In the genomic region with DNA sequence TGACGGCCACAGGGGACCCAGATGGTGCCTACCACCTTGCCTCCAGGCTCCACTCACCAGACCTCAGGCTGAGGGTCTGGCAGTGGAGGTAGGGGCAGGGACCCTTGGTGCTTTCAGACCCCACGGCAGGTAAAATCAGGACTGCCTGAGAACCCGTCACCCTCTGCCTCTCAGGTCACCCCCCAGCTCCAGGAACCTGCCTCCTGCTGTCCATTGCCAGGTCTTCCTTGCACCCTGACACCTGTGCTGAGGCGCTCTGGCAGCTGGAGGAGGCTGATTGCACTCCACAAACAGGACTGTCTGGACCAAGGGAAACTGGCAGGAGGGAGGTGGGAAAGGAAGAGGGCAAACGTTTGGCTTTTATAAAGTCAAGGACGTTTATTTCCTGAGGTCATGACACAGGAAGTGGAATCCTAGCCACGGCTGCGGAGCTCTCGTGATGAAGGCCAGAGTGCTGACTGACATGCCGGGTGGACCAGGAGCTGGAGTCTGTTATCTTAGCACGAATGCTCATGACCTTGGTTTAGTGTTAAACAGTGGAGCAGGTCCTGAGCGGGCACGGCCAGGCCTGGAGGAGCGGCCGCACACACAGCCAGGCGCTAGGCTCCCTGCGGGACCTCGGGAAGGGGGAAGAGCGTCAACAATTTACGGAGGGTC, we compare ENCODE assay signal across 22 cellular contexts. TPM values are rescaled to one million over a fixed set of nuclear protein-coding genes. Genes with fewer than 3 reads are reported as not detected.
DNase-seq lines count a peak whose midpoint lies in the region; ATAC-seq and TF ChIP-seq lines count a peak whose summit lies in the region.
"Had no signal": no experiment of that assay in that cellular context is flagged by ENCODE, and none has a peak within 500 bp of the region (broad histone marks: within the 10 kb centered on the region; RNA-seq: fewer than 3 reads in every experiment).

No MANE protein-coding gene starts in this region.

- peak overlapping the region; percentile 34 for H3K27ac Mint-ChIP-seq in T-helper 17 cell
- H3K27ac Mint-ChIP-seq: activated CD4-positive, alpha-beta T cell treated with anti-CD3 and anti-CD28 coated beads for 36 hours; activated T-cell treated with anti-CD3 and anti-CD28 coated beads, Interleukin-2, amount 50 U/mL, for 72 hours; CD4-positive, alpha-beta memory T cell; nephron had no signal

- H3K9me3 ChIP-seq in T-helper 17 cell (ENCODE audit: control insufficient read depth, low read length, poor library complexity, severe bottlenecking), result no peaks in the 10 kb centered on the region
- no peaks in the 10 kb centered on the region for H3K9me3 ChIP-seq in right cardiac atrium (ENCODE audit: control insufficient read depth, low read length)
- no peaks in the 10 kb centered on the region for H3K9me3 ChIP-seq in spleen
- H3K9me3 ChIP-seq: body of pancreas, colonic mucosa, vagina had no signal

- TF ChIP-seq POLR2A in spleen (IDR thresholded peaks at IDR 0.05), result no peak

- H3K27ac ChIP-seq in right cardiac atrium (ENCODE audit: low read length) (peak overlapping the region; percentile 5), spleen (no peak overlapping the region)
- H3K27ac ChIP-seq: colonic mucosa, vagina had no signal

- H3K4me1 ChIP-seq in right cardiac atrium (ENCODE audit: control insufficient read depth, insufficient read depth, low read length) (peaks cover 3% of the 10 kb centered on the region), spleen (peaks cover 0 to 37% (median 21%) of the 10 kb centered on the region in 6 donors)
- H3K4me1 ChIP-seq: colonic mucosa had no signal

- intact Hi-C loops in right cardiac atrium (cut with DNase I), result loop anchor here in 1 of 4 donors (10.0 kb wide), 1 partner anchor 106 kb away; no protein-coding TSS in a partner anchor
- intact Hi-C loops in spleen (cut with DNase I; ENCODE audit: low total_unique reads), result no loop called here

- ATAC-seq in T-helper 17 cell, result no peak
- ATAC-seq in right cardiac atrium, result peak in 1 of 2 donors; percentile 27
- no peak for ATAC-seq in GM19324 (IDR thresholded peaks at IDR 0.05; ENCODE audit: low FRiP score, unreplicated experiment)
- ATAC-seq: activated CD4-positive, alpha-beta T cell treated with anti-CD3 and anti-CD28 coated beads for 36 hours; activated naive CD4-positive, alpha-beta T cell treated with anti-CD3 and anti-CD28 coated beads, Interleukin-2, amount 50 U/mL, for 72 hours; activated T-cell treated with anti-CD3 and anti-CD28 coated beads, Interleukin-2, amount 50 U/mL, for 72 hours; body of pancreas; HCT116 had no signal

- peaks cover 10% of the 10 kb centered on the region for H3K36me3 Mint-ChIP-seq in T-helper 17 cell (ENCODE audit: low read depth)

- no peaks in the 10 kb centered on the region for H3K27me3 Mint-ChIP-seq in T-helper 17 cell
- H3K27me3 Mint-ChIP-seq: activated CD4-positive, alpha-beta T cell treated with anti-CD3 and anti-CD28 coated beads for 36 hours; CD4-positive, alpha-beta memory T cell had no signal

- H3K27me3 ChIP-seq in right cardiac atrium (ENCODE audit: control insufficient read depth, insufficient read depth) (no peaks in the 10 kb centered on the region), spleen (replicated peaks in 1 of 7) (no peaks in the 10 kb centered on the region)
- H3K27me3 ChIP-seq: body of pancreas, colonic mucosa, vagina had no signal

- peaks cover 14% of the 10 kb centered on the region for H3K4me1 Mint-ChIP-seq in T-helper 17 cell
- H3K4me1 Mint-ChIP-seq: activated CD4-positive, alpha-beta T cell treated with anti-CD3 and anti-CD28 coated beads for 36 hours had no signal

- DNase-seq in T-helper 17 cell (no peak), dermis blood vessel endothelial cell (peak; percentile 22), right cardiac atrium (peak in 2 of 3 donors; percentile 7 to 63), spleen (peak; percentile 68), DMS114 treated with DMSO at 0.1 percent for 48 hours (lab: John Stamatoyannopoulos, UW; ENCODE audit: unreplicated experiment) (no peak), NCI-H524 (lab: John Stamatoyannopoulos, UW) (no peak)
- DNase-seq: activated CD4-positive, alpha-beta T cell treated with anti-CD3 and anti-CD28 coated beads for 36 hours; activated T-cell treated with anti-CD3 and anti-CD28 coated beads, Interleukin-2, amount 50 U/mL, for 72 hours; body of pancreas; CD4-positive, alpha-beta memory T cell; colonic mucosa; DMS153; NCI-H1092; NCI-H1930; NCI-H748 treated with DMSO at 0.1 percent for 48 hours; SHP77; SW 1271 had no signal

- no peak overlapping the region for H3K4me3 Mint-ChIP-seq in T-helper 17 cell
- H3K4me3 Mint-ChIP-seq: activated CD4-positive, alpha-beta T cell treated with anti-CD3 and anti-CD28 coated beads for 36 hours; activated T-cell treated with anti-CD3 and anti-CD28 coated beads, Interleukin-2, amount 50 U/mL, for 72 hours; nephron had no signal

- H3K4me3 ChIP-seq in right cardiac atrium (ENCODE audit: low read length) (no peak overlapping the region), spleen (no peak overlapping the region)
- H3K4me3 ChIP-seq: body of pancreas, colonic mucosa, vagina had no signal

- TF ChIP-seq CTCF in spleen (IDR thresholded peaks at IDR 0.05 in 8 of 11, conservative IDR thresholded peaks at IDR 0.05 in 3 of 11), result no peak

- peaks cover 3 to 89% (median 76%) of the 10 kb centered on the region in 6 donors for H3K36me3 ChIP-seq in spleen

- 63% methylated on average over 20 of the region's 20 CpGs for WGBS in right cardiac atrium
- 59 to 79% (median 68%) methylated on average over 19 to 20 of the region's 20 CpGs for WGBS in spleen, 5 donors

RNA-seq across cellular contexts. Expression of a gene that starts 40.5 kb away (rescaled TPM):
- total RNA-seq in T-helper 17 cell, result under 1 TPM; 0.16 to 0.20 TPM
- total RNA-seq in dermis blood vessel endothelial cell, result 0.34 and 1.1 TPM in 2 replicates
- total RNA-seq in right cardiac atrium, result 1 to 10 TPM in 3 of 4 donors, under 1 TPM in 1; 0.89 to 2.1 (median 1.2) TPM
- polyA plus RNA-seq in right cardiac atrium, result 1.1 TPM
- total RNA-seq in spleen, result 1 to 10 TPM; 1.5 to 3.5 (median 3.0) TPM
- 1 to 10 TPM in 1 of 3 donors, under 1 TPM in 2; 0.46 to 1.3 (median 0.56) TPM for polyA plus RNA-seq in spleen

Comparison
In these comparisons a context has a peak if more than half of its experiments do, and no peak if none do; other contexts are left out.
1. DNase-seq: peak in dermis blood vessel endothelial cell (single experiment), right cardiac atrium (2 of 3) and spleen (single experiment); none in T-helper 17 cell (0 of 3), DMS114 treated with DMSO at 0.1 percent for 48 hours (single experiment) and NCI-H524 (0 of 2).